8 cellular contexts compared by ENCODE assay signal in genomic region chr11:118530683-118531596, GRCh38. TPM values are rescaled to one million over a fixed set of nuclear protein-coding genes. Genes with fewer than 3 reads are reported as not detected.
DNase-seq lines count a peak whose midpoint lies in the region; FAIRE-seq and TF ChIP-seq lines count a peak whose summit lies in the region.

Gene TMEM25 (plus strand): TSS chr11:118531192. CDS start chr11:118531802, 610 bp downstream.

- TF ChIP-seq POLR2A in H54 (IDR thresholded peaks at IDR 0.05; ENCODE audit: low read depth, low read length): no peak

- 0 out of 2 replicates have a peak, but pooled peaks cover 7% of the 10 kb centered on the region for H3K36me3 Mint-ChIP-seq in HFFc6 (ENCODE audit: low read depth)
- H3K36me3 Mint-ChIP-seq in activated CD4-positive, alpha-beta memory T cell treated with anti-CD3 and anti-CD28 coated beads for 36 hours: no peaks in the 10 kb centered on the region

- peaks cover 6% of the 10 kb centered on the region for H3K27me3 Mint-ChIP-seq in HFFc6 (ENCODE audit: insufficient read depth)
- no peaks in the 10 kb centered on the region for H3K27me3 Mint-ChIP-seq in activated CD4-positive, alpha-beta memory T cell treated with anti-CD3 and anti-CD28 coated beads for 36 hours

- H3K9me3 Mint-ChIP-seq in HFFc6: no peaks in the 10 kb centered on the region
- no peaks in the 10 kb centered on the region for H3K9me3 Mint-ChIP-seq in activated CD4-positive, alpha-beta memory T cell treated with anti-CD3 and anti-CD28 coated beads for 36 hours

- peak within 1 kb of the TSS; percentile 91 for H3K4me3 Mint-ChIP-seq in HFFc6
- peak within 1 kb of the TSS; percentile 92 for H3K4me3 Mint-ChIP-seq in activated CD4-positive, alpha-beta memory T cell treated with anti-CD3 and anti-CD28 coated beads for 36 hours

- no peak for FAIRE-seq in H54 (lab: Jason Lieb, UNC)

- POLR2A ChIA-PET in activated CD4-positive, alpha-beta memory T cell treated with anti-CD3 and anti-CD28 coated beads for 36 hours (lab: Charles Lee): interaction anchor here (0.6 to 1.0 kb wide), 2 partner anchors 9 to 91 kb away, joined by 3 read pairs; no protein-coding TSS in a partner anchor

- TF ChIP-seq CTCF in HFFc6 (IDR thresholded peaks at IDR 0.05): no peak

- CTCF ChIA-PET in activated CD4-positive, alpha-beta memory T cell treated with anti-CD3 and anti-CD28 coated beads for 36 hours (lab: Charles Lee): interaction anchor here (1.0 to 1.5 kb wide), 3 partner anchors 13 to 235 kb away, joined by 3 to 6 read pairs (median 3); partner anchors contain the start of gene ATP5MG

- intact Hi-C loops in activated CD4-positive, alpha-beta memory T cell treated with anti-CD3 and anti-CD28 coated beads for 36 hours (cut with micrococcal nuclease): loop anchor here (2.0 kb wide), 1 partner anchor 42 kb away; the partner anchor contains the start of gene ARCN1

- H3K27ac Mint-ChIP-seq in HFFc6: peak within 1 kb of the TSS; percentile 53; the same call in 1 of the 2 replicates
- H3K27ac Mint-ChIP-seq in activated CD4-positive, alpha-beta memory T cell treated with anti-CD3 and anti-CD28 coated beads for 36 hours: peak within 1 kb of the TSS; percentile 74

- peaks cover 21% of the 10 kb centered on the region for H3K4me1 Mint-ChIP-seq in HFFc6 (ENCODE audit: low read depth)
- peaks cover 28% of the 10 kb centered on the region for H3K4me1 Mint-ChIP-seq in activated CD4-positive, alpha-beta memory T cell treated with anti-CD3 and anti-CD28 coated beads for 36 hours (ENCODE audit: low read depth)

- DNase-seq in GF-D8 (lab: John Stamatoyannopoulos, UW): peak; percentile 47
- DNase-seq in HFFc6: no peak
- DNase-seq in NCI-H2227 treated with DMSO at 0.1 percent for 48 hours (lab: John Stamatoyannopoulos, UW): peak; percentile 45
- peak; percentile 84 for DNase-seq in activated CD4-positive, alpha-beta memory T cell treated with anti-CD3 and anti-CD28 coated beads for 36 hours
- DNase-seq in effector CD8-positive, alpha-beta T cell (lab: John Stamatoyannopoulos, UW): peak; percentile 46
- DNase-seq in lung microvascular endothelial cell (ENCODE audit: low read depth in 2 of 2): peak; percentile 48 to 74
- DNase-seq in stimulated activated CD4-positive, alpha-beta T cell treated with anti-CD3 and anti-CD28 coated beads, TNF-alpha, amount 100 ng/mL, for 24 hours (ENCODE audit: low read depth in 3 of 3): peak; percentile 20 to 78 (median 52)
- no peak for DNase-seq in H54 (ENCODE audit: insufficient read length, low spot score)

RNA-seq across cellular contexts. Expression of gene TMEM25, which starts in this region (rescaled TPM):
- total RNA-seq in HFFc6 (2021; fragmentation: NEBNext Ultra II Directional; extraction: Animal tissue kit (Norgen Biotek cat#: 25700)): 10 to 100 TPM; 10.8 to 17.1 (median 14.0) TPM
- 10 to 100 TPM in 1 of 2 experiments, 1 to 10 TPM in 1; 9.5 to 13.0 TPM for total RNA-seq in activated CD4-positive, alpha-beta memory T cell treated with anti-CD3 and anti-CD28 coated beads for 36 hours
- 13.7 and 23.4 TPM in 2 replicates for total RNA-seq in lung microvascular endothelial cell

Comparison
In these comparisons a context has a peak if more than half of its experiments do, and no peak if none do; other contexts are left out.
1. DNase-seq: peak in GF-D8 (single experiment), NCI-H2227 treated with DMSO at 0.1 percent for 48 hours (single experiment), activated CD4-positive, alpha-beta memory T cell treated with anti-CD3 and anti-CD28 coated beads for 36 hours (single experiment), effector CD8-positive, alpha-beta T cell (single experiment), lung microvascular endothelial cell (2 of 2) and stimulated activated CD4-positive, alpha-beta T cell treated with anti-CD3 and anti-CD28 coated beads, TNF-alpha, amount 100 ng/mL, for 24 hours (3 of 3); none in HFFc6 (single experiment) and H54 (single experiment).